7 cellular contexts compared by ENCODE assay signal in genomic region chr7:143700759-143701699, GRCh38. TPM values are rescaled to one million over a fixed set of nuclear protein-coding genes. Genes with fewer than 3 reads are reported as not detected.
A peak's percentile ranks its signal among the peaks of the same experiment; 100 is the strongest.
DNase-seq lines count a peak whose midpoint lies in the region; ATAC-seq and TF ChIP-seq lines count a peak whose summit lies in the region.
"Not testable (repeated sequence)": the region's sequence is repeated elsewhere in the genome, so short reads cannot be mapped to it uniquely, and the experiment has no call there.

No MANE protein-coding gene starts in this region.

- not testable (repeated sequence) for H3K4me1 Mint-ChIP-seq in activated T-cell treated with anti-CD3 and anti-CD28 coated beads, Interleukin-2, amount 50 U/mL, for 72 hours (ENCODE audit: low read depth)

- H3K27ac Mint-ChIP-seq in activated T-cell treated with anti-CD3 and anti-CD28 coated beads, Interleukin-2, amount 50 U/mL, for 72 hours, result not testable (repeated sequence)

- H3K27me3 ChIP-seq in right lobe of liver, result not testable (repeated sequence)

- H3K4me1 ChIP-seq in right lobe of liver, result not testable (repeated sequence)

- not testable (repeated sequence) for H3K27ac ChIP-seq in right lobe of liver

- TF ChIP-seq POLR2A in right lobe of liver (IDR thresholded peaks at IDR 0.05), result not testable (repeated sequence)

- ATAC-seq in GM18870 (IDR thresholded peaks at IDR 0.05; ENCODE audit: unreplicated experiment), result peak; percentile 99
- peak; percentile 100 for ATAC-seq in GM21367 (IDR thresholded peaks at IDR 0.05; ENCODE audit: unreplicated experiment)
- ATAC-seq in HG02623 (IDR thresholded peaks at IDR 0.05; ENCODE audit: unreplicated experiment), result peak; percentile 99
- peak; percentile 97 for ATAC-seq in HG03066 (IDR thresholded peaks at IDR 0.05; ENCODE audit: low read depth, unreplicated experiment)
- ATAC-seq in HG03521 (IDR thresholded peaks at IDR 0.05; ENCODE audit: unreplicated experiment), result peak; percentile 100
- ATAC-seq in activated T-cell treated with anti-CD3 and anti-CD28 coated beads, Interleukin-2, amount 50 U/mL, for 72 hours (replicated peaks in 1 of 2), result peak; percentile 99
- peak; percentile 91 to 98 (median 93) for ATAC-seq in right lobe of liver

- TF ChIP-seq CTCF in right lobe of liver (IDR thresholded peaks at IDR 0.05), result not testable (repeated sequence)

- not testable (repeated sequence) for H3K36me3 Mint-ChIP-seq in activated T-cell treated with anti-CD3 and anti-CD28 coated beads, Interleukin-2, amount 50 U/mL, for 72 hours (ENCODE audit: insufficient read depth in 2 of 2)

- H3K9me3 Mint-ChIP-seq in activated T-cell treated with anti-CD3 and anti-CD28 coated beads, Interleukin-2, amount 50 U/mL, for 72 hours, result not testable (repeated sequence)

- DNase-seq in activated T-cell treated with anti-CD3 and anti-CD28 coated beads, Interleukin-2, amount 50 U/mL, for 72 hours; right lobe of liver: not testable (repeated sequence)

- not testable (repeated sequence) for H3K4me3 ChIP-seq in right lobe of liver

- WGBS in right lobe of liver (ENCODE audit: insufficient coverage, low coverage, low lambda C conversion rate, missing lambda C conversion rate), result no CpG with 5 or more reads among the region's 23 CpGs

- not testable (repeated sequence) for H3K36me3 ChIP-seq in right lobe of liver

- H3K4me3 Mint-ChIP-seq in activated T-cell treated with anti-CD3 and anti-CD28 coated beads, Interleukin-2, amount 50 U/mL, for 72 hours, result not testable (repeated sequence)

- H3K9me3 ChIP-seq in right lobe of liver, result not testable (repeated sequence)

- H3K27me3 Mint-ChIP-seq in activated T-cell treated with anti-CD3 and anti-CD28 coated beads, Interleukin-2, amount 50 U/mL, for 72 hours (ENCODE audit: low read depth), result not testable (repeated sequence)

- intact Hi-C loops in right lobe of liver (cut with DNase I), result not testable (repeated sequence)

RNA-seq across cellular contexts. Expression of gene CTAGE6, which starts 56.5 kb away (rescaled TPM):
- 1 to 10 TPM in 1 of 2 donors, under 1 TPM in 1; 0.79 to 2.8 TPM for total RNA-seq in activated T-cell treated with anti-CD3 and anti-CD28 coated beads, Interleukin-2, amount 50 U/mL, for 72 hours
- total RNA-seq in right lobe of liver, result under 1 TPM in 2 of 6 experiments, not detected in 4; 0.12 to 0.22 TPM
